ENCODE assay signal across 8 cellular contexts in genomic region chr6:158060447-158061360, GRCh38.
A peak's percentile ranks its signal among the peaks of the same experiment; 100 is the strongest.
DNase-seq lines count a peak whose midpoint lies in the region; ATAC-seq and TF ChIP-seq lines count a peak whose summit lies in the region.

No MANE protein-coding gene starts in this region.

- CTCF ChIA-PET in Panc1 (lab: Charles Lee), result no interaction called here

- ATAC-seq in Panc1 (peak; percentile 60), HG02798 (IDR thresholded peaks at IDR 0.05; ENCODE audit: poor library complexity, unreplicated experiment) (no peak), GM21381 (IDR thresholded peaks at IDR 0.05; ENCODE audit: unreplicated experiment) (no peak), GM18907 (IDR thresholded peaks at IDR 0.05; ENCODE audit: unreplicated experiment) (no peak)

- no peak for TF ChIP-seq CTCF in Panc1 (IDR thresholded peaks at IDR 0.05)

- H3K27me3 ChIP-seq in Panc1 (ENCODE audit: control insufficient read depth, insufficient read depth, low read length) (no peaks in the 10 kb centered on the region), esophagus (ENCODE audit: control insufficient read depth in 1 of 2, insufficient read depth in 2 of 2, low read length in 2 of 2) (no peaks in the 10 kb centered on the region)

- POLR2A ChIA-PET in Panc1 (lab: Charles Lee), result interaction anchor here (0.6 kb wide), 1 partner anchor 13 kb away, joined by 4 read pairs; no protein-coding TSS in a partner anchor

- no peak overlapping the region for H3K4me3 ChIP-seq in Panc1 (ENCODE audit: low read depth in 2 of 2, low read length in 2 of 2)
- no peak overlapping the region for H3K4me3 ChIP-seq in esophagus (ENCODE audit: low read depth in 1 of 2, low read length in 2 of 2)

- DNase-seq in NCI-H2081 (lab: John Stamatoyannopoulos, UW) (peak; percentile 69 to 83), NCI-H2081 treated with DMSO at 0.1 percent for 48 hours (lab: John Stamatoyannopoulos, UW) (no peak), Panc1 (ENCODE audit: low read depth, low spot score) (no peak), myocyte (ENCODE audit: low read depth) (peak; percentile 73)

- no TSS peak for BruUV-seq in Panc1 (replicated peaks; lab: Mats Ljungman, UMichigan)

- H3K4me1 ChIP-seq in Panc1 (ENCODE audit: control insufficient read depth, insufficient read depth, low read length), result peaks cover 34% of the 10 kb centered on the region
- H3K4me1 ChIP-seq in esophagus (ENCODE audit: control insufficient read depth in 2 of 2, insufficient read depth in 2 of 2, low read length in 1 of 2), result peaks cover 8 to 23% of the 10 kb centered on the region in 2 donors

- H3K27ac ChIP-seq in Panc1 (ENCODE audit: low read length) (peak overlapping the region; percentile 75), esophagus (ENCODE audit: low read depth in 2 of 2, low read length in 1 of 2) (peak overlapping the region; percentile 66 to 92)

- no peaks in the 10 kb centered on the region for H3K9me3 ChIP-seq in Panc1 (ENCODE audit: control insufficient read depth, insufficient read depth, low read depth, low read length)
- H3K9me3 ChIP-seq in esophagus (ENCODE audit: control insufficient read depth in 2 of 2, insufficient read depth in 1 of 2, low read depth in 1 of 2, low read length in 1 of 2), result no peaks in the 10 kb centered on the region

- in situ Hi-C loops in Panc1 (cut with HindIII; ENCODE audit: low pct_unique_long_range_greater_than_20kb, low sequenced_read_pairs), result no loop called here

- H3K36me3 ChIP-seq in Panc1 (ENCODE audit: control insufficient read depth, insufficient read depth, low read length) (peaks cover 5% of the 10 kb centered on the region; the same call in 1 of the 2 replicates), esophagus (ENCODE audit: control insufficient read depth in 2 of 2, insufficient read depth in 2 of 2, low read length in 1 of 2) (peaks cover 0 to 27% of the 10 kb centered on the region in 2 donors)

- WGBS in esophagus, 2 donors, result 33 to 46% methylated on average over 12 of the region's 12 CpGs

- intact Hi-C loops in Panc1 (cut with micrococcal nuclease; ENCODE audit: unreplicated experiment), result no loop called here

Comparison
In these comparisons a context has a peak if more than half of its experiments do, and no peak if none do; other contexts are left out.
1. DNase-seq: peak in NCI-H2081 (2 of 2) and myocyte (single experiment); none in NCI-H2081 treated with DMSO at 0.1 percent for 48 hours (single experiment) and Panc1 (single experiment).